ENCODE assay signal across 17 cellular contexts in genomic region chr3:147113293-147114045, GRCh38.
DNase-seq lines count a peak whose midpoint lies in the region; ATAC-seq, FAIRE-seq and TF ChIP-seq lines count a peak whose summit lies in the region.
"Had no signal": no experiment of that assay in that cellular context is flagged by ENCODE, and none has a peak within 500 bp of the region (broad histone marks: within the 10 kb centered on the region; RNA-seq: fewer than 3 reads in every experiment).

No MANE protein-coding gene starts in this region.

- H3K27ac ChIP-seq in mesenchymal stem cell (ENCODE audit: low read length, poor library complexity, severe bottlenecking): peak overlapping the region; percentile 92
- H3K27ac ChIP-seq: left ventricle myocardium inferior had no signal

- no peak overlapping the region for H2BK15ac ChIP-seq in mesenchymal stem cell (ENCODE audit: low read depth, poor library complexity, severe bottlenecking)

- H3K36me3 ChIP-seq in MG63 (no peaks in the 10 kb centered on the region), bronchial epithelial cell (ENCODE audit: control insufficient read depth, insufficient read depth, low read length) (no peaks in the 10 kb centered on the region), mesenchymal stem cell (ENCODE audit: control insufficient read depth in 1 of 2, insufficient read depth in 2 of 2, low read depth in 1 of 2, low read length in 2 of 2) (no peaks in the 10 kb centered on the region)
- H3K36me3 ChIP-seq: left ventricle myocardium inferior had no signal

- no peak overlapping the region for H3K18ac ChIP-seq in mesenchymal stem cell (ENCODE audit: low read depth in 1 of 2, low read length in 2 of 2)

- H3K9me3 Mint-ChIP-seq in immature natural killer cell: peaks cover 0 to 50% (median 6%) of the 10 kb centered on the region in 6 donors

- peak overlapping the region; percentile 27 for H3K9ac ChIP-seq in mesenchymal stem cell (ENCODE audit: low read length)

- H3K36me3 Mint-ChIP-seq in immature natural killer cell: no peaks in the 10 kb centered on the region
- H3K36me3 Mint-ChIP-seq: stimulated activated naive B cell treated with anti-CD40 and anti-IgM and Interleukin-4, amounts not matched to agents 10 μg/mL and 1 μg/mL and 100 μg/mL, for 72 hours; WTC11 had no signal

- no peak overlapping the region for H4K91ac ChIP-seq in mesenchymal stem cell (ENCODE audit: low read length)

- no peak overlapping the region for H3K4me3 ChIP-seq in MG63
- no peak overlapping the region for H3K4me3 ChIP-seq in bronchial epithelial cell (ENCODE audit: low read depth, low read length)
- H3K4me3 ChIP-seq in mesenchymal stem cell (ENCODE audit: insufficient read depth in 1 of 2, low read depth in 1 of 2, low read length in 2 of 2): no peak overlapping the region
- H3K4me3 ChIP-seq: left ventricle myocardium inferior had no signal

- H3K4me2 ChIP-seq in mesenchymal stem cell (ENCODE audit: low read length, poor library complexity, severe bottlenecking): no peak overlapping the region

- H3K23ac ChIP-seq in mesenchymal stem cell (ENCODE audit: low read length in 2 of 2): no peak overlapping the region

- no peak overlapping the region for H2BK12ac ChIP-seq in mesenchymal stem cell (ENCODE audit: low read length in 2 of 2)

- no peak overlapping the region for H2BK120ac ChIP-seq in mesenchymal stem cell (ENCODE audit: low read depth, low read length)

- no peak overlapping the region for H2AFZ ChIP-seq in mesenchymal stem cell (ENCODE audit: low read depth, low read length)

- no peak overlapping the region for H3K27ac Mint-ChIP-seq in immature natural killer cell
- H3K27ac Mint-ChIP-seq: stimulated activated naive B cell treated with anti-CD40 and anti-IgM and Interleukin-4, amounts not matched to agents 10 μg/mL and 1 μg/mL and 100 μg/mL, for 72 hours; WTC11 had no signal

- H3K9me3 ChIP-seq in MG63 (0 out of 2 replicates have a peak, but pooled peaks cover 6% of the 10 kb centered on the region), mesenchymal stem cell (ENCODE audit: control insufficient read depth, low read length) (peaks cover 12% of the 10 kb centered on the region)

- no peak for ATAC-seq in GM18511 (IDR thresholded peaks at IDR 0.05; ENCODE audit: unreplicated experiment)
- ATAC-seq: stimulated activated naive B cell treated with anti-CD40 and anti-IgM and Interleukin-4, amounts not matched to agents 10 μg/mL and 1 μg/mL and 100 μg/mL, for 72 hours; WTC11 had no signal

- no peaks in the 10 kb centered on the region for H3K4me1 Mint-ChIP-seq in immature natural killer cell
- H3K4me1 Mint-ChIP-seq: stimulated activated naive B cell treated with anti-CD40 and anti-IgM and Interleukin-4, amounts not matched to agents 10 μg/mL and 1 μg/mL and 100 μg/mL, for 72 hours; WTC11 had no signal

- H3K27me3 Mint-ChIP-seq in immature natural killer cell (ENCODE audit: low read depth in 3 of 3): no peaks in the 10 kb centered on the region
- H3K27me3 Mint-ChIP-seq: stimulated activated naive B cell treated with anti-CD40 and anti-IgM and Interleukin-4, amounts not matched to agents 10 μg/mL and 1 μg/mL and 100 μg/mL, for 72 hours had no signal

- no peak overlapping the region for H3K14ac ChIP-seq in mesenchymal stem cell (ENCODE audit: low read length in 2 of 2)

- no peak overlapping the region for H3K4ac ChIP-seq in mesenchymal stem cell (ENCODE audit: low read depth in 1 of 2, low read length in 2 of 2)

- TF ChIP-seq CTCF in bronchial epithelial cell (IDR thresholded peaks at IDR 0.05; ENCODE audit: insufficient read depth, low read length, severe bottlenecking): no peak

- H3K27me3 ChIP-seq in MG63 (no peaks in the 10 kb centered on the region), bronchial epithelial cell (ENCODE audit: control insufficient read depth, insufficient read depth, low read length) (no peaks in the 10 kb centered on the region), mesenchymal stem cell (ENCODE audit: control insufficient read depth in 1 of 2, insufficient read depth in 1 of 2, low read length in 2 of 2) (no peaks in the 10 kb centered on the region)

- H2BK5ac ChIP-seq in mesenchymal stem cell (ENCODE audit: low read depth, low read length, poor library complexity, severe bottlenecking): no peak overlapping the region

- FAIRE-seq in bronchial epithelial cell (lab: Jason Lieb, UNC): no peak
- FAIRE-seq: H1 had no signal

- 17% methylated on average over 2 of the region's 3 CpGs for WGBS in mesenchymal stem cell

- H2AK5ac ChIP-seq in mesenchymal stem cell (ENCODE audit: low read length, severe bottlenecking): no peak overlapping the region

- no peaks in the 10 kb centered on the region for H3K79me1 ChIP-seq in mesenchymal stem cell (replicated peaks; ENCODE audit: low read length, poor library complexity, severe bottlenecking)

- H3K4me1 ChIP-seq in mesenchymal stem cell (ENCODE audit: control insufficient read depth, insufficient read depth, low read depth, low read length): no peaks in the 10 kb centered on the region
- H3K4me1 ChIP-seq: left ventricle myocardium inferior had no signal

- H4K8ac ChIP-seq in mesenchymal stem cell (ENCODE audit: low read length): no peak overlapping the region

- no peak overlapping the region for H3K4me3 Mint-ChIP-seq in immature natural killer cell
- H3K4me3 Mint-ChIP-seq: stimulated activated naive B cell treated with anti-CD40 and anti-IgM and Interleukin-4, amounts not matched to agents 10 μg/mL and 1 μg/mL and 100 μg/mL, for 72 hours; WTC11 had no signal

- peak; percentile 40 for DNase-seq in AG20443 (ENCODE audit: low spot score)
- DNase-seq in MG63: peak; percentile 52
- DNase-seq in bronchial epithelial cell (ENCODE audit: low read depth): peak; percentile 49
- peak; percentile 89 for DNase-seq in mesenchymal stem cell
- no peak for DNase-seq in islet precursor cell
- no peak for DNase-seq in immature natural killer cell
- no peak for DNase-seq in inferior parietal cortex (ENCODE audit: extremely low spot score)
- DNase-seq: activated T-cell treated with anti-CD3 and anti-CD28 coated beads for 4 hours; erythroblast; left ventricle myocardium inferior; NCI-H524 treated with DMSO at 0.1 percent for 48 hours; occipital lobe; SHP77 treated with DMSO at 0.1 percent for 48 hours; stimulated activated naive B cell treated with anti-CD40 and anti-IgM and Interleukin-4, amounts not matched to agents 10 μg/mL and 1 μg/mL and 100 μg/mL, for 72 hours had no signal

Comparison
In these comparisons a context has a peak if more than half of its experiments do, and no peak if none do; other contexts are left out.
1. DNase-seq: peak in AG20443 (single experiment), MG63 (single experiment), bronchial epithelial cell (single experiment) and mesenchymal stem cell (single experiment); none in islet precursor cell (single experiment), immature natural killer cell (0 of 3) and inferior parietal cortex (single experiment).